ENCODE assay signal across 26 cellular contexts in genomic region chr7:47332213-47332612, GRCh38.
A peak's percentile ranks its signal among the peaks of the same experiment; 100 is the strongest.
DNase-seq lines count a peak whose midpoint lies in the region; ATAC-seq and TF ChIP-seq lines count a peak whose summit lies in the region.
"Had no signal": no experiment of that assay in that cellular context is flagged by ENCODE, and none has a peak within 500 bp of the region (broad histone marks: within the 10 kb centered on the region; RNA-seq: fewer than 3 reads in every experiment).

No MANE protein-coding gene starts in this region.

- H3K9me2 ChIP-seq in neural cell (ENCODE audit: insufficient read depth, low read length) = no peaks in the 10 kb centered on the region

- H3K9me3 ChIP-seq in right cardiac atrium (ENCODE audit: control insufficient read depth, low read length) (no peaks in the 10 kb centered on the region), heart left ventricle (peaks cover 0 to 3% (median 0%) of the 10 kb centered on the region in 12 donors), neural cell (ENCODE audit: low read length) (no peaks in the 10 kb centered on the region), gastrocnemius medialis (no peaks in the 10 kb centered on the region)
- H3K9me3 ChIP-seq: neutrophil, testis had no signal

- H3K27me3 Mint-ChIP-seq in activated CD8-positive, alpha-beta memory T cell treated with anti-CD3 and anti-CD28 coated beads, Interleukin-2, amount 10 ng/mL, durations not matched to agents 7 days and 5 days = no peaks in the 10 kb centered on the region
- H3K27me3 Mint-ChIP-seq: stimulated activated naive B cell treated with anti-CD40 and anti-IgM and Interleukin-4, amounts not matched to agents 10 μg/mL and 1 μg/mL and 100 μg/mL, for 72 hours had no signal

- DNase-seq in right cardiac atrium (no peak), heart left ventricle (no peak), iPS DF 4.7 (ENCODE audit: extremely low read depth, low spot score) (peak; percentile 58), gastrocnemius medialis (no peak), SIG-M5 treated with dmso at 0.1 percent for 504 hours (lab: John Stamatoyannopoulos, UW; ENCODE audit: unreplicated experiment) (no peak), hippocampal formation (lab: John Stamatoyannopoulos, UW) (no peak)
- no peak for DNase-seq in activated CD8-positive, alpha-beta memory T cell treated with anti-CD3 and anti-CD28 coated beads, Interleukin-2, amount 10 ng/mL, durations not matched to agents 7 days and 5 days
- DNase-seq: activated CD4-positive, alpha-beta T cell treated with anti-CD3 and anti-CD28 coated beads for 1 hour; activated naive CD4-positive, alpha-beta T cell treated with anti-CD3 and anti-CD28 coated beads for 36 hours; activated T-cell treated with anti-CD3 and anti-CD28 coated beads, Interleukin-2, amount 50 U/mL, for 4 hours; AML-193; amygdala; CD8-positive, alpha-beta T cell; GF-D8; HCEC 1CT; hypothalamus; NCI-H1092; NCI-H2029; NCI-H345; SHP77; stimulated activated CD4-positive, alpha-beta T cell treated with anti-CD3 and anti-CD28 coated beads, Interleukin-2, amount 100 ng/mL, for 48 hours; stimulated activated naive B cell treated with anti-CD40 and anti-IgM and Interleukin-4, amounts not matched to agents 10 μg/mL and 1 μg/mL and 100 μg/mL, for 72 hours; testis had no signal

- TF ChIP-seq CTCF in heart left ventricle (IDR thresholded peaks at IDR 0.05) (no peak), neural cell (IDR thresholded peaks at IDR 0.05; ENCODE audit: poor library complexity, severe bottlenecking) (no peak), gastrocnemius medialis (IDR thresholded peaks at IDR 0.05 in 4 of 5, conservative IDR thresholded peaks at IDR 0.05 in 1 of 5) (no peak)

- H4K20me1 ChIP-seq in neural cell (ENCODE audit: insufficient read depth) = no peaks in the 10 kb centered on the region

- intact Hi-C loops in right cardiac atrium (cut with DNase I) = no loop called here
- intact Hi-C loops in heart left ventricle (cut with DNase I) = loop anchor here in 1 of 10 donors (5.0 kb wide), 1 partner anchor 35 kb away; no protein-coding TSS in a partner anchor
- intact Hi-C loops in gastrocnemius medialis (cut with DNase I; ENCODE audit: low total_unique reads) = no loop called here

- H3K27me3 ChIP-seq in right cardiac atrium (ENCODE audit: control insufficient read depth, insufficient read depth) = no peaks in the 10 kb centered on the region
- no peaks in the 10 kb centered on the region for H3K27me3 ChIP-seq in heart left ventricle
- no peaks in the 10 kb centered on the region for H3K27me3 ChIP-seq in neural cell (ENCODE audit: insufficient read depth, low read depth, low read length)
- no peaks in the 10 kb centered on the region for H3K27me3 ChIP-seq in gastrocnemius medialis
- H3K27me3 ChIP-seq: neutrophil, testis had no signal

- no peaks in the 10 kb centered on the region for H3K9me3 Mint-ChIP-seq in activated CD8-positive, alpha-beta memory T cell treated with anti-CD3 and anti-CD28 coated beads, Interleukin-2, amount 10 ng/mL, durations not matched to agents 7 days and 5 days (ENCODE audit: low read depth)
- H3K9me3 Mint-ChIP-seq: activated naive CD4-positive, alpha-beta T cell treated with anti-CD3 and anti-CD28 coated beads for 36 hours; activated T-cell treated with anti-CD3 and anti-CD28 coated beads, Interleukin-2, amount 50 U/mL, for 4 hours; CD8-positive, alpha-beta T cell; stimulated activated naive B cell treated with anti-CD40 and anti-IgM and Interleukin-4, amounts not matched to agents 10 μg/mL and 1 μg/mL and 100 μg/mL, for 72 hours had no signal

- no peak overlapping the region for H3K4me3 Mint-ChIP-seq in activated CD8-positive, alpha-beta memory T cell treated with anti-CD3 and anti-CD28 coated beads, Interleukin-2, amount 10 ng/mL, durations not matched to agents 7 days and 5 days
- H3K4me3 Mint-ChIP-seq: activated naive CD4-positive, alpha-beta T cell treated with anti-CD3 and anti-CD28 coated beads for 36 hours; activated T-cell treated with anti-CD3 and anti-CD28 coated beads, Interleukin-2, amount 50 U/mL, for 4 hours; CD8-positive, alpha-beta T cell; stimulated activated naive B cell treated with anti-CD40 and anti-IgM and Interleukin-4, amounts not matched to agents 10 μg/mL and 1 μg/mL and 100 μg/mL, for 72 hours had no signal

- no peak overlapping the region for H3K27ac Mint-ChIP-seq in activated CD8-positive, alpha-beta memory T cell treated with anti-CD3 and anti-CD28 coated beads, Interleukin-2, amount 10 ng/mL, durations not matched to agents 7 days and 5 days
- H3K27ac Mint-ChIP-seq: activated naive CD4-positive, alpha-beta T cell treated with anti-CD3 and anti-CD28 coated beads for 36 hours; CD8-positive, alpha-beta T cell; stimulated activated naive B cell treated with anti-CD40 and anti-IgM and Interleukin-4, amounts not matched to agents 10 μg/mL and 1 μg/mL and 100 μg/mL, for 72 hours had no signal

- H3K27ac ChIP-seq in right cardiac atrium (ENCODE audit: low read length) (peak overlapping the region; percentile 69), heart left ventricle (peak overlapping the region in 4 of 12 donors; percentile 4 to 52 (median 28)), neural cell (ENCODE audit: low read length) (no peak overlapping the region), gastrocnemius medialis (no peak overlapping the region)
- H3K27ac ChIP-seq: epithelial cell of prostate, neutrophil, testis had no signal

- no peak overlapping the region for H3K4me3 ChIP-seq in right cardiac atrium (ENCODE audit: low read length)
- no peak overlapping the region for H3K4me3 ChIP-seq in heart left ventricle
- no peak overlapping the region for H3K4me3 ChIP-seq in neural cell (ENCODE audit: low read length)
- no peak overlapping the region for H3K4me3 ChIP-seq in gastrocnemius medialis
- H3K4me3 ChIP-seq: testis had no signal

- TF ChIP-seq POLR2A in heart left ventricle (IDR thresholded peaks at IDR 0.05) = no peak
- TF ChIP-seq POLR2A in gastrocnemius medialis (IDR thresholded peaks at IDR 0.05) = no peak

- no peak for TF ChIP-seq EP300 in neural cell (conservative IDR thresholded peaks at IDR 0.05; ENCODE audit: poor library complexity, severe bottlenecking)

- TF ChIP-seq RAD21 in neural cell (conservative IDR thresholded peaks at IDR 0.05) = no peak

- in situ Hi-C loops in gastrocnemius medialis (cut with MboI; ENCODE audit: low sequenced_read_pairs in 4 of 4) = no loop called here

- H3K4me1 ChIP-seq in right cardiac atrium (ENCODE audit: control insufficient read depth, insufficient read depth, low read length) (peaks cover 22% of the 10 kb centered on the region), heart left ventricle (peaks cover 12 to 78% (median 51%) of the 10 kb centered on the region in 12 donors), gastrocnemius medialis (peaks cover 49 to 68% of the 10 kb centered on the region in 2 donors)

- no peak overlapping the region for H3K9ac ChIP-seq in neural cell (ENCODE audit: low read length)

- CTCF ChIA-PET in activated CD8-positive, alpha-beta memory T cell treated with anti-CD3 and anti-CD28 coated beads, Interleukin-2, amount 10 ng/mL, durations not matched to agents 7 days and 5 days (lab: Charles Lee) = no interaction called here

- H3K36me3 Mint-ChIP-seq in activated CD8-positive, alpha-beta memory T cell treated with anti-CD3 and anti-CD28 coated beads, Interleukin-2, amount 10 ng/mL, durations not matched to agents 7 days and 5 days = no peaks in the 10 kb centered on the region
- H3K36me3 Mint-ChIP-seq: CD8-positive, alpha-beta T cell had no signal

- H3K36me3 ChIP-seq in heart left ventricle (peaks cover 0 to 59% (median 0%) of the 10 kb centered on the region in 9 donors), neural cell (ENCODE audit: insufficient read depth, low read length) (no peaks in the 10 kb centered on the region), gastrocnemius medialis (no peaks in the 10 kb centered on the region)
- H3K36me3 ChIP-seq: neutrophil had no signal

- no peak for ATAC-seq in right cardiac atrium
- no peak for ATAC-seq in heart left ventricle
- ATAC-seq in gastrocnemius medialis = no peak
- no peak for ATAC-seq in activated CD8-positive, alpha-beta memory T cell treated with anti-CD3 and anti-CD28 coated beads, Interleukin-2, amount 10 ng/mL, durations not matched to agents 7 days and 5 days
- ATAC-seq: activated T-cell treated with anti-CD3 and anti-CD28 coated beads, Interleukin-2, amount 50 U/mL, for 4 hours; CD8-positive, alpha-beta T cell; stimulated activated naive B cell treated with anti-CD40 and anti-IgM and Interleukin-4, amounts not matched to agents 10 μg/mL and 1 μg/mL and 100 μg/mL, for 72 hours had no signal

- H3K79me2 ChIP-seq in neural cell (replicated peaks; ENCODE audit: insufficient read depth, low read length) = no peaks in the 10 kb centered on the region

- H3K4me2 ChIP-seq in neural cell (ENCODE audit: low read length) = no peak overlapping the region

- 53% methylated on average over 8 of the region's 8 CpGs for WGBS in right cardiac atrium
- 55 to 67% (median 63%) methylated on average over 8 of the region's 8 CpGs for WGBS in heart left ventricle, 4 donors

- no peaks in the 10 kb centered on the region for H3K4me1 Mint-ChIP-seq in activated CD8-positive, alpha-beta memory T cell treated with anti-CD3 and anti-CD28 coated beads, Interleukin-2, amount 10 ng/mL, durations not matched to agents 7 days and 5 days

- no peak overlapping the region for H2AFZ ChIP-seq in neural cell (ENCODE audit: low read depth, low read length)

- no peaks in the 10 kb centered on the region for H3F3A ChIP-seq in neural cell (ENCODE audit: insufficient read depth, low read length, poor library complexity, severe bottlenecking)

TF ChIP-seq in neural cell, 6 proteins besides CTCF, POLR2A, EP300 and RAD21 (continues in another document):
- TF ChIP-seq TAF1 (IDR thresholded peaks at IDR 0.05; ENCODE audit: low read depth) (no peak), EZH2 (IDR thresholded peaks at IDR 0.05; ENCODE audit: borderline replicate concordance, insufficient read depth, low read length, poor library complexity, severe bottlenecking) (no peak)
